13 cellular contexts compared by ENCODE assay signal in genomic region chr6:166025149-166025898, GRCh38.
DNase-seq lines count a peak whose midpoint lies in the region; FAIRE-seq and TF ChIP-seq lines count a peak whose summit lies in the region.
"Had no signal": no experiment of that assay in that cellular context is flagged by ENCODE, and none has a peak within 500 bp of the region (broad histone marks: within the 10 kb centered on the region; RNA-seq: fewer than 3 reads in every experiment).

No MANE protein-coding gene starts in this region.

- WGBS in smooth muscle cell (ENCODE audit: low lambda C conversion rate) = 70% methylated on average over 8 of the region's 8 CpGs

- no peaks in the 10 kb centered on the region for H3K79me2 ChIP-seq in smooth muscle cell (ENCODE audit: low read depth)

- CTCF ChIA-PET in RWPE1 (lab: Yijun Ruan, JAX) = no interaction called here

- no peaks in the 10 kb centered on the region for H3K36me3 ChIP-seq in smooth muscle cell (ENCODE audit: low read depth)

- H3K9ac ChIP-seq in smooth muscle cell (ENCODE audit: low read depth) = no peak overlapping the region

- no peaks in the 10 kb centered on the region for H3K27me3 ChIP-seq in smooth muscle cell (ENCODE audit: low read depth)

- H3F3A ChIP-seq in smooth muscle cell (ENCODE audit: low read depth) = no peaks in the 10 kb centered on the region

- H2AFZ ChIP-seq in smooth muscle cell (ENCODE audit: low read depth) = no peak overlapping the region

- POLR2A ChIA-PET in RWPE1 (lab: Yijun Ruan, JAX; ENCODE audit: low non-redundant PET) = no interaction called here

- H3K27ac ChIP-seq in smooth muscle cell (ENCODE audit: low read depth) = peak overlapping the region; percentile 51
- H3K27ac ChIP-seq in RWPE1 = no peak overlapping the region
- H3K27ac ChIP-seq: 22Rv1 had no signal

- H3K4me3 ChIP-seq in smooth muscle cell = no peak overlapping the region
- H3K4me3 ChIP-seq: skin epidermis had no signal

- TF ChIP-seq CTCF in smooth muscle cell (IDR thresholded peaks at IDR 0.05; ENCODE audit: borderline replicate concordance, insufficient read depth, poor library complexity, severe bottlenecking) (no peak), RWPE1 (conservative IDR thresholded peaks at IDR 0.05; ENCODE audit: low read depth) (no peak)

- DNase-seq in DMS53 (lab: John Stamatoyannopoulos, UW) (peak; percentile 21), DMS53 treated with DMSO at 0.1 percent for 48 hours (lab: John Stamatoyannopoulos, UW; ENCODE audit: unreplicated experiment) (no peak), RCC 7860 (ENCODE audit: low spot score) (peak; percentile 69), fibroblast of peridontal ligament (ENCODE audit: extremely low read depth) (peak; percentile 91), smooth muscle cell (lab: John Stamatoyannopoulos, UW; ENCODE audit: unreplicated experiment) (no peak), globus pallidus (ENCODE audit: low spot score) (no peak), RWPE1 (ENCODE audit: low spot score) (no peak)
- DNase-seq in activated CD4-positive, alpha-beta T cell treated with anti-CD3 and anti-CD28 coated beads for 4 hours = no peak
- DNase-seq: activated naive CD4-positive, alpha-beta T cell treated with anti-CD3 and anti-CD28 coated beads, Interleukin-2, amount 50 U/mL, for 16 hours; NCI-H510A treated with DMSO at 0.1 percent for 48 hours had no signal

- FAIRE-seq in RCC 7860 (lab: Jason Lieb, UNC) = no peak
- FAIRE-seq: TTC549 had no signal

- H4K20me1 ChIP-seq in smooth muscle cell (ENCODE audit: low read depth) = no peaks in the 10 kb centered on the region

- H3K9me3 ChIP-seq in smooth muscle cell (replicated peaks; ENCODE audit: low read depth) = no peaks in the 10 kb centered on the region

- no peaks in the 10 kb centered on the region for H3K4me1 ChIP-seq in smooth muscle cell (ENCODE audit: low read depth)

- no peak overlapping the region for H3K4me2 ChIP-seq in smooth muscle cell

Comparison
In these comparisons a context has a peak if more than half of its experiments do, and no peak if none do; other contexts are left out.
1. DNase-seq: peak in DMS53 (single experiment), RCC 7860 (single experiment) and fibroblast of peridontal ligament (single experiment); none in DMS53 treated with DMSO at 0.1 percent for 48 hours (single experiment), smooth muscle cell (single experiment), globus pallidus (single experiment), activated CD4-positive, alpha-beta T cell treated with anti-CD3 and anti-CD28 coated beads for 4 hours (0 of 2) and RWPE1 (single experiment).